In genomic region chr12:71664411-71665108, GRCh38 we compare ENCODE assay signal across 8 cellular contexts. TPM values are rescaled to one million over a fixed set of nuclear protein-coding genes. Genes with fewer than 3 reads are reported as not detected.
DNase-seq lines count a peak whose midpoint lies in the region; ATAC-seq and TF ChIP-seq lines count a peak whose summit lies in the region.

No MANE protein-coding gene starts in this region.

- H3K27me3 ChIP-seq in BLaER1 (no peaks in the 10 kb centered on the region), kidney epithelial cell (ENCODE audit: control insufficient read depth, insufficient read depth, low read length) (no peaks in the 10 kb centered on the region)

- no peak for TF ChIP-seq CTCF in kidney epithelial cell (IDR thresholded peaks at IDR 0.05; ENCODE audit: insufficient read depth, low read length, poor library complexity, severe bottlenecking)

- ATAC-seq in GM18909 (IDR thresholded peaks at IDR 0.05; ENCODE audit: poor library complexity, unreplicated experiment) (peak; percentile 21), HG03521 (IDR thresholded peaks at IDR 0.05; ENCODE audit: unreplicated experiment) (peak; percentile 2)

- no peak for DNase-seq in kidney epithelial cell (ENCODE audit: low read depth)
- peak in 7 of 49 donors; percentile 50 to 84 (median 59) for DNase-seq in substantia nigra (lab: John Stamatoyannopoulos, UW)
- no peak for DNase-seq in NCI-H1694 (lab: John Stamatoyannopoulos, UW)
- no peak for DNase-seq in cerebellar cortex (ENCODE audit: low spot score)

- H3K4me3 ChIP-seq in BLaER1 (peak overlapping the region; percentile 93), kidney epithelial cell (ENCODE audit: low read depth, low read length) (peak overlapping the region; percentile 79)

- peaks cover 30% of the 10 kb centered on the region for H3K4me1 ChIP-seq in BLaER1

- no peaks in the 10 kb centered on the region for H3K9me3 ChIP-seq in BLaER1

- peak overlapping the region; percentile 78 for H3K4me2 ChIP-seq in BLaER1

- peak overlapping the region; percentile 95 for H3K9ac ChIP-seq in BLaER1

- H3K36me3 ChIP-seq in BLaER1 (peaks cover 8% of the 10 kb centered on the region; the same call in 1 of the 2 replicates), kidney epithelial cell (ENCODE audit: control insufficient read depth, insufficient read depth, low read length) (no peaks in the 10 kb centered on the region)

- H3K27ac ChIP-seq in BLaER1 (peak overlapping the region; percentile 86), angular gyrus (ENCODE audit: low read depth, low read length) (peak overlapping the region; percentile 99), substantia nigra (ENCODE audit: low read depth, low read length, poor library complexity, severe bottlenecking) (peak overlapping the region; percentile 98)

- H4K20me1 ChIP-seq in BLaER1: peaks cover 39% of the 10 kb centered on the region

RNA-seq across cellular contexts. Expression of gene THAP2, which starts 0.5 kb away (rescaled TPM):
- 4.1 and 6.1 TPM in 2 replicates for total RNA-seq in kidney epithelial cell

RNA-seq across cellular contexts. Expression of gene ZFC3H1, which starts 0.9 kb away (rescaled TPM):
- total RNA-seq in kidney epithelial cell: 22.3 and 25.2 TPM in 2 replicates

RNA-seq across cellular contexts. Expression of gene TMEM19, which starts 21.3 kb away (rescaled TPM):
- 13.1 and 15.1 TPM in 2 replicates for total RNA-seq in kidney epithelial cell
